ENCODE assay signal across 1 cellular context in the genomic region with DNA sequence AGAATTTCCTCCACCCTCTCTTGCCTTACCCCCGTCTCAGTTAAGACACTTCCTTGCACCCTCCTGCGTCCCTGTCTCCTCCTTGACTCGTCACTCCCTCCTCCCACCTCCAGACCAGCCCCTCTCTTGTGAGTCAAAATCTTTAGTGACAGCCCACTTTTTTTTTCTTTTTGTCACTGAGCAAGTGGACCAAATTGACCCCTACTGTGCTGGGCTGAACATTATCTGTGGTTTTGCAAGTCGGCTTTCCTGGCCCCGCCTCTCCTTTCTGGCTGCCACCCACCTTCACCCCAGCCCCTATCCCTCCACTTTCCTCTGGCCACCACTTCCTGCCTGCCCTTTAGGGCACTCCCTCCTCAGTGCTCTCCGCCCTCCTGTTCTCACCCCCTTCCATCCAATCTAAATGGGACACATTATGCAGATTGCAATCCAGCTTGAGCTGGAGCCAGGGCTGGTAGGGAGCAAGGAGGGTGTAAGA.
TF ChIP-seq lines count a peak whose summit lies in the region.

APLNR (minus strand) TSS at position 47 of the 478 bp plus-strand sequence. CDS start 246 bp downstream, outside the sequence.

TF ChIP-seq in GM23338, 12 proteins besides CTCF, POLR2A, EP300 and RAD21:
- TF ChIP-seq, protein P1, sequence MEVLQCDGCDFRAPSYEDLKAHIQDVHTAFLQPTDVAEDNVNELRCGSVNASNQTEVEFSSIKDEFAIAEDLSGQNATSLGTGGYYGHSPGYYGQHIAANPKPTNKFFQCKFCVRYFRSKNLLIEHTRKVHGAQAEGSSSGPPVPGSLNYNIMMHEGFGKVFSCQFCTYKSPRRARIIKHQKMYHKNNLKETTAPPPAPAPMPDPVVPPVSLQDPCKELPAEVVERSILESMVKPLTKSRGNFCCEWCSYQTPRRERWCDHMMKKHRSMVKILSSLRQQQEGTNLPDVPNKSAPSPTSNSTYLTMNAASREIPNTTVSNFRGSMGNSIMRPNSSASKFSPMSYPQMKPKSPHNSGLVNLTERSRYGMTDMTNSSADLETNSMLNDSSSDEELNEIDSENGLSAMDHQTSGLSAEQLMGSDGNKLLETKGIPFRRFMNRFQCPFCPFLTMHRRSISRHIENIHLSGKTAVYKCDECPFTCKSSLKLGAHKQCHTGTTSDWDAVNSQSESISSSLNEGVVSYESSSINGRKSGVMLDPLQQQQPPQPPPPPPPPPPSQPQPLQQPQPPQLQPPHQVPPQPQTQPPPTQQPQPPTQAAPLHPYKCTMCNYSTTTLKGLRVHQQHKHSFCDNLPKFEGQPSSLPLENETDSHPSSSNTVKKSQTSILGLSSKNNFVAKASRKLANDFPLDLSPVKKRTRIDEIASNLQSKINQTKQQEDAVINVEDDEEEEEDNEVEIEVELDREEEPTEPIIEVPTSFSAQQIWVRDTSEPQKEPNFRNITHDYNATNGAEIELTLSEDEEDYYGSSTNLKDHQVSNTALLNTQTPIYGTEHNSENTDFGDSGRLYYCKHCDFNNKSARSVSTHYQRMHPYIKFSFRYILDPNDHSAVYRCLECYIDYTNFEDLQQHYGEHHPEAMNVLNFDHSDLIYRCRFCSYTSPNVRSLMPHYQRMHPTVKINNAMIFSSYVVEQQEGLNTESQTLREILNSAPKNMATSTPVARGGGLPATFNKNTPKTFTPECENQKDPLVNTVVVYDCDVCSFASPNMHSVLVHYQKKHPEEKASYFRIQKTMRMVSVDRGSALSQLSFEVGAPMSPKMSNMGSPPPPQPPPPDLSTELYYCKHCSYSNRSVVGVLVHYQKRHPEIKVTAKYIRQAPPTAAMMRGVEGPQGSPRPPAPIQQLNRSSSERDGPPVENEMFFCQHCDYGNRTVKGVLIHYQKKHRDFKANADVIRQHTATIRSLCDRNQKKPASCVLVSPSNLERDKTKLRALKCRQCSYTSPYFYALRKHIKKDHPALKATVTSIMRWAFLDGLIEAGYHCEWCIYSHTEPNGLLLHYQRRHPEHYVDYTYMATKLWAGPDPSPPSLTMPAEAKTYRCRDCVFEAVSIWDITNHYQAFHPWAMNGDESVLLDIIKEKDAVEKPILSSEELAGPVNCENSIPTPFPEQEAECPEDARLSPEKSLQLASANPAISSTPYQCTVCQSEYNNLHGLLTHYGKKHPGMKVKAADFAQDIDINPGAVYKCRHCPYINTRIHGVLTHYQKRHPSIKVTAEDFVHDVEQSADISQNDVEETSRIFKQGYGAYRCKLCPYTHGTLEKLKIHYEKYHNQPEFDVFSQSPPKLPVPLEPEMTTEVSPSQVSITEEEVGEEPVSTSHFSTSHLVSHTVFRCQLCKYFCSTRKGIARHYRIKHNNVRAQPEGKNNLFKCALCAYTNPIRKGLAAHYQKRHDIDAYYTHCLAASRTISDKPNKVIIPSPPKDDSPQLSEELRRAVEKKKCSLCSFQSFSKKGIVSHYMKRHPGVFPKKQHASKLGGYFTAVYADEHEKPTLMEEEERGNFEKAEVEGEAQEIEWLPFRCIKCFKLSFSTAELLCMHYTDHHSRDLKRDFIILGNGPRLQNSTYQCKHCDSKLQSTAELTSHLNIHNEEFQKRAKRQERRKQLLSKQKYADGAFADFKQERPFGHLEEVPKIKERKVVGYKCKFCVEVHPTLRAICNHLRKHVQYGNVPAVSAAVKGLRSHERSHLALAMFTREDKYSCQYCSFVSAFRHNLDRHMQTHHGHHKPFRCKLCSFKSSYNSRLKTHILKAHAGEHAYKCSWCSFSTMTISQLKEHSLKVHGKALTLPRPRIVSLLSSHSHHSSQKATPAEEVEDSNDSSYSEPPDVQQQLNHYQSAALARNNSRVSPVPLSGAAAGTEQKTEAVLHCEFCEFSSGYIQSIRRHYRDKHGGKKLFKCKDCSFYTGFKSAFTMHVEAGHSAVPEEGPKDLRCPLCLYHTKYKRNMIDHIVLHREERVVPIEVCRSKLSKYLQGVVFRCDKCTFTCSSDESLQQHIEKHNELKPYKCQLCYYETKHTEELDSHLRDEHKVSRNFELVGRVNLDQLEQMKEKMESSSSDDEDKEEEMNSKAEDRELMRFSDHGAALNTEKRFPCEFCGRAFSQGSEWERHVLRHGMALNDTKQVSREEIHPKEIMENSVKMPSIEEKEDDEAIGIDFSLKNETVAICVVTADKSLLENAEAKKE (CRISPR knock-in tag; IDR thresholded peaks at IDR 0.05) = no peak
- TF ChIP-seq CREB1 (CRISPR knock-in tag; IDR thresholded peaks at IDR 0.05; ENCODE audit: low read depth) (no peak), JUNB (IDR thresholded peaks at IDR 0.05; ENCODE audit: unreplicated experiment) (no peak), STAT1 (IDR thresholded peaks at IDR 0.05; ENCODE audit: unreplicated experiment) (no peak), POLR2AphosphoS5 (IDR thresholded peaks at IDR 0.05; ENCODE audit: low read depth) (no peak), NANOG (IDR thresholded peaks at IDR 0.05; ENCODE audit: borderline replicate concordance) (no peak), ZNF331 (CRISPR knock-in tag; IDR thresholded peaks at IDR 0.05; ENCODE audit: low read depth) (no peak), EZH2 (IDR thresholded peaks at IDR 0.05; ENCODE audit: low read depth, unreplicated experiment) (no peak), ZNF114 (CRISPR knock-in tag; IDR thresholded peaks at IDR 0.05) (no peak), EZH2phosphoT487 (IDR thresholded peaks at IDR 0.05; ENCODE audit: unreplicated experiment) (no peak)
- TF ChIP-seq, protein P2, sequence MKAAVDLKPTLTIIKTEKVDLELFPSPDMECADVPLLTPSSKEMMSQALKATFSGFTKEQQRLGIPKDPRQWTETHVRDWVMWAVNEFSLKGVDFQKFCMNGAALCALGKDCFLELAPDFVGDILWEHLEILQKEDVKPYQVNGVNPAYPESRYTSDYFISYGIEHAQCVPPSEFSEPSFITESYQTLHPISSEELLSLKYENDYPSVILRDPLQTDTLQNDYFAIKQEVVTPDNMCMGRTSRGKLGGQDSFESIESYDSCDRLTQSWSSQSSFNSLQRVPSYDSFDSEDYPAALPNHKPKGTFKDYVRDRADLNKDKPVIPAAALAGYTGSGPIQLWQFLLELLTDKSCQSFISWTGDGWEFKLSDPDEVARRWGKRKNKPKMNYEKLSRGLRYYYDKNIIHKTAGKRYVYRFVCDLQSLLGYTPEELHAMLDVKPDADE (IDR thresholded peaks at IDR 0.05) = no peak
- TF ChIP-seq, protein P3, sequence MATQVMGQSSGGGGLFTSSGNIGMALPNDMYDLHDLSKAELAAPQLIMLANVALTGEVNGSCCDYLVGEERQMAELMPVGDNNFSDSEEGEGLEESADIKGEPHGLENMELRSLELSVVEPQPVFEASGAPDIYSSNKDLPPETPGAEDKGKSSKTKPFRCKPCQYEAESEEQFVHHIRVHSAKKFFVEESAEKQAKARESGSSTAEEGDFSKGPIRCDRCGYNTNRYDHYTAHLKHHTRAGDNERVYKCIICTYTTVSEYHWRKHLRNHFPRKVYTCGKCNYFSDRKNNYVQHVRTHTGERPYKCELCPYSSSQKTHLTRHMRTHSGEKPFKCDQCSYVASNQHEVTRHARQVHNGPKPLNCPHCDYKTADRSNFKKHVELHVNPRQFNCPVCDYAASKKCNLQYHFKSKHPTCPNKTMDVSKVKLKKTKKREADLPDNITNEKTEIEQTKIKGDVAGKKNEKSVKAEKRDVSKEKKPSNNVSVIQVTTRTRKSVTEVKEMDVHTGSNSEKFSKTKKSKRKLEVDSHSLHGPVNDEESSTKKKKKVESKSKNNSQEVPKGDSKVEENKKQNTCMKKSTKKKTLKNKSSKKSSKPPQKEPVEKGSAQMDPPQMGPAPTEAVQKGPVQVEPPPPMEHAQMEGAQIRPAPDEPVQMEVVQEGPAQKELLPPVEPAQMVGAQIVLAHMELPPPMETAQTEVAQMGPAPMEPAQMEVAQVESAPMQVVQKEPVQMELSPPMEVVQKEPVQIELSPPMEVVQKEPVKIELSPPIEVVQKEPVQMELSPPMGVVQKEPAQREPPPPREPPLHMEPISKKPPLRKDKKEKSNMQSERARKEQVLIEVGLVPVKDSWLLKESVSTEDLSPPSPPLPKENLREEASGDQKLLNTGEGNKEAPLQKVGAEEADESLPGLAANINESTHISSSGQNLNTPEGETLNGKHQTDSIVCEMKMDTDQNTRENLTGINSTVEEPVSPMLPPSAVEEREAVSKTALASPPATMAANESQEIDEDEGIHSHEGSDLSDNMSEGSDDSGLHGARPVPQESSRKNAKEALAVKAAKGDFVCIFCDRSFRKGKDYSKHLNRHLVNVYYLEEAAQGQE (IDR thresholded peaks at IDR 0.05; ENCODE audit: unreplicated experiment) = no peak
